In the genomic region with DNA sequence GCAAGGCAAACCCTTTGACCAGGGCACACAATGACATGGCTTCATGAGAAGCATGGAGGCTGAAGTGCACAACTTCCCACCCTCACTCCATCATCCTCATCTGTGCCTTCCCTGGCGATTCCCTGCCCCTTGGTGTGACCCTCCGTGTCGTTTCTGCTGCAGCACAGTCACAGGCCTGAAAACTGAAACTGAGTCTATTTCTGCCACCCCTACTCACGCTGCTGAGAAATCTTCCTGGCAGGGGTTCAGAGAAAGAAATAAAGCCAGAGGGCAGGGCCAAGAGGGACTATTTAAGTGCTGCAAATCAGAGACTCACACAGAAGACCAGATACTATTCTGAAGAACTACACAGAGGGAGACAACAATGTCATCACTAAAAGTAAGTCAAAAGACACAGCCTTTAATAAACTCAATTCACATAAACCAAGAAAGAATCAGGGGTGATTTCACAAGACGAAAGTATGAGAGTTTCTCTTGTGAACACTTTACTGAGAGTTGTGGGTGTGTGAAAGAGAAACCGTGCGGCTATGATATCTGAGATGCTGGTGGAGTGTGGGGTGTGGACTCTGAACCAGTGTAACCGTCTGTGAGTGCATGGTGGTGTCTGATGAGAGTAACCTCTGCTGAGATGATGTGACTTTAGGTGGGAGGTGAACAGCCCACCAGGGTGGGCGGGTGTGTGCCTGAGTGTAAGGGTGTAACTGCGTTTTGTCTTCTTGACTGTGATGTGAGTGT, we compare ENCODE assay signal across 9 cellular contexts. TPM values are rescaled to one million over a fixed set of nuclear protein-coding genes. Genes with fewer than 3 reads are reported as not detected.
DNase-seq lines count a peak whose midpoint lies in the region; ATAC-seq and TF ChIP-seq lines count a peak whose summit lies in the region.
"Had no signal": no experiment of that assay in that cellular context is flagged by ENCODE, and none has a peak within 500 bp of the region (broad histone marks: within the 10 kb centered on the region; RNA-seq: fewer than 3 reads in every experiment).

No MANE protein-coding gene starts in this region.

- 49 to 70% (median 54%) methylated on average over 10 of the region's 10 CpGs for WGBS in spleen, 5 donors
- 50 to 76% methylated on average over 10 of the region's 10 CpGs for WGBS in testis, 2 donors

- peak overlapping the region in 5 of 8 donors; percentile 9 to 54 (median 34) for H3K27ac ChIP-seq in spleen
- H3K27ac ChIP-seq in testis: no peak overlapping the region

- peak overlapping the region; percentile 84 for H3K27ac Mint-ChIP-seq in activated CD8-positive, alpha-beta T cell treated with anti-CD3 and anti-CD28 coated beads for 36 hours

- peak; percentile 35 for ATAC-seq in GM18520 (IDR thresholded peaks at IDR 0.05; ENCODE audit: unreplicated experiment)
- ATAC-seq in HG02763 (IDR thresholded peaks at IDR 0.05; ENCODE audit: unreplicated experiment): peak; percentile 48
- ATAC-seq in activated CD8-positive, alpha-beta T cell treated with anti-CD3 and anti-CD28 coated beads for 36 hours: peak; percentile 79
- ATAC-seq in GM19397 (IDR thresholded peaks at IDR 0.05; ENCODE audit: unreplicated experiment): no peak

- H3K36me3 ChIP-seq in spleen (no peaks in the 10 kb centered on the region), testis (ENCODE audit: low read depth, missing control alignments) (no peaks in the 10 kb centered on the region)

- no peaks in the 10 kb centered on the region for H3K9me3 ChIP-seq in spleen
- no peaks in the 10 kb centered on the region for H3K9me3 ChIP-seq in testis

- peak overlapping the region; percentile 34 for H3K4me3 Mint-ChIP-seq in activated CD8-positive, alpha-beta T cell treated with anti-CD3 and anti-CD28 coated beads for 36 hours

- H3K4me1 Mint-ChIP-seq in activated CD8-positive, alpha-beta T cell treated with anti-CD3 and anti-CD28 coated beads for 36 hours (ENCODE audit: low read depth): peaks cover 35% of the 10 kb centered on the region

- H3K27me3 Mint-ChIP-seq in activated CD8-positive, alpha-beta T cell treated with anti-CD3 and anti-CD28 coated beads for 36 hours: peaks cover 2% of the 10 kb centered on the region

- no peak overlapping the region for H3K4me3 ChIP-seq in spleen
- H3K4me3 ChIP-seq in testis: no peak overlapping the region

- H3K27me3 ChIP-seq in spleen (replicated peaks in 1 of 7): peaks cover 0 to 18% (median 0%) of the 10 kb centered on the region in 7 donors
- no peaks in the 10 kb centered on the region for H3K27me3 ChIP-seq in testis

- no peaks in the 10 kb centered on the region for H3K36me3 Mint-ChIP-seq in activated CD8-positive, alpha-beta T cell treated with anti-CD3 and anti-CD28 coated beads for 36 hours (ENCODE audit: low read depth)

- intact Hi-C loops in activated CD8-positive, alpha-beta T cell treated with anti-CD3 and anti-CD28 coated beads for 36 hours (cut with micrococcal nuclease): loop anchor here (10.0 kb wide), 1 partner anchor 86 kb away; no protein-coding TSS in a partner anchor
- intact Hi-C loops in spleen (cut with DNase I; ENCODE audit: low total_unique reads): no loop called here
- intact Hi-C loops in testis (cut with DNase I; ENCODE audit: low total_unique reads): no loop called here

- POLR2A ChIA-PET in activated CD8-positive, alpha-beta T cell treated with anti-CD3 and anti-CD28 coated beads for 36 hours (lab: Charles Lee): no interaction called here

- no peak for TF ChIP-seq CTCF in activated CD8-positive, alpha-beta T cell treated with anti-CD3 and anti-CD28 coated beads for 36 hours (IDR thresholded peaks at IDR 0.05)
- TF ChIP-seq CTCF in spleen (IDR thresholded peaks at IDR 0.05 in 8 of 11, conservative IDR thresholded peaks at IDR 0.05 in 3 of 11) (no peak), testis (IDR thresholded peaks at IDR 0.05) (no peak)

- TF ChIP-seq POLR2A in spleen (IDR thresholded peaks at IDR 0.05) (no peak), testis (IDR thresholded peaks at IDR 0.05) (no peak)

- H3K9me3 Mint-ChIP-seq in activated CD8-positive, alpha-beta T cell treated with anti-CD3 and anti-CD28 coated beads for 36 hours: no peaks in the 10 kb centered on the region

- peak; percentile 63 for DNase-seq in activated CD8-positive, alpha-beta T cell treated with anti-CD3 and anti-CD28 coated beads for 36 hours
- DNase-seq in spleen: no peak
- DNase-seq in NCI-H345 (lab: John Stamatoyannopoulos, UW): no peak
- DNase-seq in testis: no peak
- DNase-seq in NK-92 treated with Interleukin-12 subunit alpha and Interleukin-12 subunit beta, amount 100 ng/mL, for 24 hours (lab: John Stamatoyannopoulos, UW): no peak

- H3K4me1 ChIP-seq in spleen: peaks cover 0 to 21% (median 5%) of the 10 kb centered on the region in 6 donors
- H3K4me1 ChIP-seq in testis: peaks cover 3% of the 10 kb centered on the region

- CTCF ChIA-PET in activated CD8-positive, alpha-beta T cell treated with anti-CD3 and anti-CD28 coated beads for 36 hours (lab: Charles Lee): no interaction called here

RNA-seq across cellular contexts. Expression of a gene that starts 23.5 kb away (rescaled TPM):
- not detected for total RNA-seq in activated CD8-positive, alpha-beta T cell treated with anti-CD3 and anti-CD28 coated beads for 36 hours
- total RNA-seq in spleen (not detected), testis (not detected)
- polyA plus RNA-seq in spleen (not detected), testis (ENCODE audit: insufficient read depth, low read depth, low replicate concordance) (not detected)
- total RNA-seq: kidney epithelial cell had no signal

RNA-seq across cellular contexts. Expression of a gene that starts 25.1 kb away (rescaled TPM):
- 1 to 10 TPM in 1 of 2 experiments, not detected in 1; 1.8 TPM for total RNA-seq in activated CD8-positive, alpha-beta T cell treated with anti-CD3 and anti-CD28 coated beads for 36 hours
- total RNA-seq in spleen (not detected), testis (not detected)
- polyA plus RNA-seq in spleen (not detected), testis (ENCODE audit: insufficient read depth, low read depth, low replicate concordance) (not detected)
- total RNA-seq: kidney epithelial cell had no signal

RNA-seq across cellular contexts. Expression of a gene that starts 58.6 kb away (rescaled TPM):
- total RNA-seq in activated CD8-positive, alpha-beta T cell treated with anti-CD3 and anti-CD28 coated beads for 36 hours: not detected
- total RNA-seq in spleen (10 to 100 TPM in 3 of 7 donors, 1 to 10 TPM in 3, not detected in 1; 3.1 to 20.1 (median 10.3) TPM), testis (not detected)
- polyA plus RNA-seq in spleen (1 to 10 TPM; 2.7 to 4.9 (median 3.0) TPM), testis (ENCODE audit: insufficient read depth, low read depth, low replicate concordance) (0.61 TPM)
- total RNA-seq: kidney epithelial cell had no signal

Comparison
In these comparisons a context has a peak if more than half of its experiments do, and no peak if none do; other contexts are left out.
1. H3K27ac ChIP-seq: peak in spleen (5 of 8); none in testis (0 of 2).